Comparison of ENCODE assay signal across 8 cellular contexts in genomic region chr9:120292606-120293005, GRCh38.
"Had no signal": no experiment of that assay in that cellular context is flagged by ENCODE, and none has a peak within 500 bp of the region (broad histone marks: within the 10 kb centered on the region; RNA-seq: fewer than 3 reads in every experiment).

No MANE protein-coding gene starts in this region.

- H3K36me3 ChIP-seq: HAP-1 had no signal

- H3K4me3 ChIP-seq: GM23248, HAP-1 had no signal

- H3K4me1 ChIP-seq: HAP-1 had no signal

- H2AFZ ChIP-seq: GM23248 had no signal

- ATAC-seq: HCT116 had no signal

- H3K27ac ChIP-seq: GM23248, HL-60 had no signal

- DNase-seq: GM23248, GOT3, H7, HFFc6, IMR-90 had no signal

- H3K9ac ChIP-seq: GM23248 had no signal

- H3K9me3 ChIP-seq: HAP-1 had no signal
